2 cellular contexts compared by ENCODE assay signal in genomic region chr16:12350945-12351344, GRCh38.
TF ChIP-seq lines count a peak whose summit lies in the region.

No MANE protein-coding gene starts in this region.

TF ChIP-seq in HCT116, 20 proteins besides CTCF, POLR2A, EP300 and RAD21 (continued from another document):
- TF ChIP-seq ZBTB33 (IDR thresholded peaks at IDR 0.05; ENCODE audit: extremely low read depth, insufficient replicate concordance, low read length): no peak
- TF ChIP-seq ATF3 (IDR thresholded peaks at IDR 0.05): no peak
- no peak for TF ChIP-seq REST (IDR thresholded peaks at IDR 0.05; ENCODE audit: low read depth)
- no peak for TF ChIP-seq SRF (IDR thresholded peaks at IDR 0.05; ENCODE audit: low read depth)

TF ChIP-seq in SK-N-SH treated with all-trans-retinoic acid at 6 μM for 48 hours, 23 proteins besides CTCF, POLR2A, EP300 and RAD21 (continued from another document):
- TF ChIP-seq, protein P1, sequence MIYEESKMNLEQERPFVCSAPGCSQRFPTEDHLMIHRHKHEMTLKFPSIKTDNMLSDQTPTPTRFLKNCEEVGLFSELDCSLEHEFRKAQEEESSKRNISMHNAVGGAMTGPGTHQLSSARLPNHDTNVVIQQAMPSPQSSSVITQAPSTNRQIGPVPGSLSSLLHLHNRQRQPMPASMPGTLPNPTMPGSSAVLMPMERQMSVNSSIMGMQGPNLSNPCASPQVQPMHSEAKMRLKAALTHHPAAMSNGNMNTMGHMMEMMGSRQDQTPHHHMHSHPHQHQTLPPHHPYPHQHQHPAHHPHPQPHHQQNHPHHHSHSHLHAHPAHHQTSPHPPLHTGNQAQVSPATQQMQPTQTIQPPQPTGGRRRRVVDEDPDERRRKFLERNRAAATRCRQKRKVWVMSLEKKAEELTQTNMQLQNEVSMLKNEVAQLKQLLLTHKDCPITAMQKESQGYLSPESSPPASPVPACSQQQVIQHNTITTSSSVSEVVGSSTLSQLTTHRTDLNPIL (CRISPR knock-in tag; IDR thresholded peaks at IDR 0.05; ENCODE audit: low read depth): no peak
- TF ChIP-seq ARNTL (CRISPR knock-in tag; IDR thresholded peaks at IDR 0.05; ENCODE audit: borderline replicate concordance, low read depth) (no peak), PATZ1 (CRISPR knock-in tag; IDR thresholded peaks at IDR 0.05; ENCODE audit: borderline replicate concordance) (no peak), OSR1 (CRISPR knock-in tag; IDR thresholded peaks at IDR 0.05) (no peak), ZNF70 (CRISPR knock-in tag; IDR thresholded peaks at IDR 0.05) (no peak), BACH2 (CRISPR knock-in tag; IDR thresholded peaks at IDR 0.05; ENCODE audit: borderline replicate concordance) (no peak), ZC3H10 (CRISPR knock-in tag; IDR thresholded peaks at IDR 0.05) (no peak), PPARA (CRISPR knock-in tag; IDR thresholded peaks at IDR 0.05; ENCODE audit: borderline replicate concordance) (no peak), CSDC2 (CRISPR knock-in tag; IDR thresholded peaks at IDR 0.05) (no peak), ISL1 (CRISPR knock-in tag; IDR thresholded peaks at IDR 0.05) (no peak), ESRRG (CRISPR knock-in tag; IDR thresholded peaks at IDR 0.05) (no peak), ZFP30 (CRISPR knock-in tag; IDR thresholded peaks at IDR 0.05) (no peak), RARB (CRISPR knock-in tag; IDR thresholded peaks at IDR 0.05) (no peak), SNAI2 (CRISPR knock-in tag; IDR thresholded peaks at IDR 0.05) (no peak), TOX (CRISPR knock-in tag; IDR thresholded peaks at IDR 0.05; ENCODE audit: borderline replicate concordance) (no peak)
- TF ChIP-seq, protein P2, sequence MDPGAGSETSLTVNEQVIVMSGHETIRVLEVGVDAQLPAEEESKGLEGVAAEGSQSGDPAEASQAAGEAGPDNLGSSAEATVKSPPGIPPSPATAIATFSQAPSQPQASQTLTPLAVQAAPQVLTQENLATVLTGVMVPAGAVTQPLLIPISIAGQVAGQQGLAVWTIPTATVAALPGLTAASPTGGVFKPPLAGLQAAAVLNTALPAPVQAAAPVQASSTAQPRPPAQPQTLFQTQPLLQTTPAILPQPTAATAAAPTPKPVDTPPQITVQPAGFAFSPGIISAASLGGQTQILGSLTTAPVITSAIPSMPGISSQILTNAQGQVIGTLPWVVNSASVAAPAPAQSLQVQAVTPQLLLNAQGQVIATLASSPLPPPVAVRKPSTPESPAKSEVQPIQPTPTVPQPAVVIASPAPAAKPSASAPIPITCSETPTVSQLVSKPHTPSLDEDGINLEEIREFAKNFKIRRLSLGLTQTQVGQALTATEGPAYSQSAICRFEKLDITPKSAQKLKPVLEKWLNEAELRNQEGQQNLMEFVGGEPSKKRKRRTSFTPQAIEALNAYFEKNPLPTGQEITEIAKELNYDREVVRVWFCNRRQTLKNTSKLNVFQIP (CRISPR knock-in tag; IDR thresholded peaks at IDR 0.05; ENCODE audit: borderline replicate concordance, low read depth): no peak
- TF ChIP-seq, protein P3, sequence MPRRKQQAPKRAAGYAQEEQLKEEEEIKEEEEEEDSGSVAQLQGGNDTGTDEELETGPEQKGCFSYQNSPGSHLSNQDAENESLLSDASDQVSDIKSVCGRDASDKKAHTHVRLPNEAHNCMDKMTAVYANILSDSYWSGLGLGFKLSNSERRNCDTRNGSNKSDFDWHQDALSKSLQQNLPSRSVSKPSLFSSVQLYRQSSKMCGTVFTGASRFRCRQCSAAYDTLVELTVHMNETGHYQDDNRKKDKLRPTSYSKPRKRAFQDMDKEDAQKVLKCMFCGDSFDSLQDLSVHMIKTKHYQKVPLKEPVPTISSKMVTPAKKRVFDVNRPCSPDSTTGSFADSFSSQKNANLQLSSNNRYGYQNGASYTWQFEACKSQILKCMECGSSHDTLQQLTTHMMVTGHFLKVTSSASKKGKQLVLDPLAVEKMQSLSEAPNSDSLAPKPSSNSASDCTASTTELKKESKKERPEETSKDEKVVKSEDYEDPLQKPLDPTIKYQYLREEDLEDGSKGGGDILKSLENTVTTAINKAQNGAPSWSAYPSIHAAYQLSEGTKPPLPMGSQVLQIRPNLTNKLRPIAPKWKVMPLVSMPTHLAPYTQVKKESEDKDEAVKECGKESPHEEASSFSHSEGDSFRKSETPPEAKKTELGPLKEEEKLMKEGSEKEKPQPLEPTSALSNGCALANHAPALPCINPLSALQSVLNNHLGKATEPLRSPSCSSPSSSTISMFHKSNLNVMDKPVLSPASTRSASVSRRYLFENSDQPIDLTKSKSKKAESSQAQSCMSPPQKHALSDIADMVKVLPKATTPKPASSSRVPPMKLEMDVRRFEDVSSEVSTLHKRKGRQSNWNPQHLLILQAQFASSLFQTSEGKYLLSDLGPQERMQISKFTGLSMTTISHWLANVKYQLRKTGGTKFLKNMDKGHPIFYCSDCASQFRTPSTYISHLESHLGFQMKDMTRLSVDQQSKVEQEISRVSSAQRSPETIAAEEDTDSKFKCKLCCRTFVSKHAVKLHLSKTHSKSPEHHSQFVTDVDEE (CRISPR knock-in tag; IDR thresholded peaks at IDR 0.05): no peak
